In the genomic region with DNA sequence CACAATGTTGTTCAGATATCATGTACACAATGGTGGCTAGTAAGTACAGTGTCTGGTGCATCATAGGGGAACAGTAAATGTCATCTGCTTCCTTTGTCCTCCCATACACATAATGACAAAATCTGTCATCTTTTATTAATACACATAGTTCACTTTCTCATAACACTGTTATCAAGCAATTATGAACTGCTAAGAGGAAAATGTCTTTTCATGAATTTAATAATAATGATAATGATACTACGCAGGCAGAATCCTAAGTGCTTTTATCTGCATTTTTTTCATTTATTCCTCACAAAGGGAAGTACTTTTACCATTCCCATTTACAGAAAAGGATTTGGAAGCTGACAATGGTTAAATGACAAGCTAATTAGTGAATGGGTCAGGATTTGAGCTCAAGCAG, we compare ENCODE assay signal across 29 cellular contexts.
"Had no signal": no experiment of that assay in that cellular context is flagged by ENCODE, and none has a peak within 500 bp of the region (broad histone marks: within the 10 kb centered on the region; RNA-seq: fewer than 3 reads in every experiment).

No MANE protein-coding gene starts in this region.

- H3K4me2 ChIP-seq: hepatocyte had no signal

- H3K9me3 Mint-ChIP-seq: natural killer cell treated with Interleukin-12 subunit alpha and Interleukin-12 subunit beta and Interleukin-15 and Interleukin-18, amount 100 ng/mL, for 72 hours; neural crest cell had no signal

- H3K4me3 Mint-ChIP-seq: memory B cell; mesothelial cell of epicardium; naive B cell; natural killer cell treated with Interleukin-12 subunit alpha and Interleukin-12 subunit beta and Interleukin-15 and Interleukin-18, amount 100 ng/mL, for 72 hours; neural crest cell; stimulated activated naive B cell treated with anti-CD40 and anti-IgM and Interleukin-4, amounts not matched to agents 10 μg/mL and 1 μg/mL and 100 μg/mL, for 72 hours; stimulated activated naive CD8-positive, alpha-beta T cell treated with anti-CD3 and anti-CD28 coated beads, Interleukin-15, Interleukin-2, amounts not matched to agents 100 ng/mL and 50 ng/mL, for 24 hours had no signal

- H3K36me3 ChIP-seq: esophagus muscularis mucosa, gastroesophageal sphincter, heart left ventricle, neutrophil, pancreas, right lobe of liver, thoracic aorta, tibial nerve, upper lobe of left lung, vagina had no signal

- H3K36me3 Mint-ChIP-seq: memory B cell; natural killer cell treated with Interleukin-12 subunit alpha and Interleukin-12 subunit beta and Interleukin-15 and Interleukin-18, amount 100 ng/mL, for 72 hours; stimulated activated naive B cell treated with anti-CD40 and anti-IgM and Interleukin-4, amounts not matched to agents 10 μg/mL and 1 μg/mL and 100 μg/mL, for 72 hours had no signal

- ATAC-seq: foreskin keratinocyte; heart left ventricle; left lobe of liver; mucosa of descending colon; natural killer cell treated with Interleukin-12 subunit alpha and Interleukin-12 subunit beta and Interleukin-15 and Interleukin-18, amount 100 ng/mL, for 72 hours; pancreas; right lobe of liver; stimulated activated naive B cell treated with anti-CD40 and anti-IgM and Interleukin-4, amounts not matched to agents 10 μg/mL and 1 μg/mL and 100 μg/mL, for 72 hours had no signal

- H3K4me1 ChIP-seq: foreskin keratinocyte, pancreas, right lobe of liver, tibial nerve had no signal

- H3K79me2 ChIP-seq: hepatocyte had no signal

- H3K27me3 Mint-ChIP-seq: memory B cell, progenitor cell of endocrine pancreas had no signal

- H3K27ac Mint-ChIP-seq: memory B cell; mesothelial cell of epicardium; naive B cell; natural killer cell treated with Interleukin-12 subunit alpha and Interleukin-12 subunit beta and Interleukin-15 and Interleukin-18, amount 100 ng/mL, for 72 hours; progenitor cell of endocrine pancreas; stimulated activated naive B cell treated with anti-CD40 and anti-IgM and Interleukin-4, amounts not matched to agents 10 μg/mL and 1 μg/mL and 100 μg/mL, for 72 hours; stimulated activated naive CD8-positive, alpha-beta T cell treated with anti-CD3 and anti-CD28 coated beads, Interleukin-15, Interleukin-2, amounts not matched to agents 100 ng/mL and 50 ng/mL, for 24 hours had no signal

- H3K27me3 ChIP-seq: esophagus muscularis mucosa, foreskin keratinocyte, gastroesophageal sphincter, heart left ventricle, hepatocyte, pancreas, right lobe of liver, tibial nerve, upper lobe of left lung, vagina had no signal

- H3K27ac ChIP-seq: foreskin keratinocyte, hepatocyte, neutrophil, pancreas, right lobe of liver, upper lobe of left lung, vagina had no signal

- H2AFZ ChIP-seq: hepatocyte had no signal

- H3K4me3 ChIP-seq: esophagus muscularis mucosa, gastroesophageal sphincter, heart left ventricle, hepatocyte, lung, mucosa of descending colon, pancreas, right lobe of liver, thoracic aorta, tibial nerve, upper lobe of left lung, vagina had no signal

- H3K9me3 ChIP-seq: esophagus muscularis mucosa, gastroesophageal sphincter, heart left ventricle, mucosa of descending colon, neutrophil, pancreas, right lobe of liver, thoracic aorta, tibial nerve, upper lobe of left lung, vagina had no signal

- H3K4me1 Mint-ChIP-seq: memory B cell had no signal

- DNase-seq: dermis blood vessel endothelial cell; effector memory CD4-positive, alpha-beta T cell; foreskin keratinocyte; heart left ventricle; kidney; mucosa of descending colon; naive B cell; pancreas; right lobe of liver; small intestine; stimulated activated CD4-positive, alpha-beta T cell treated with anti-CD3 and anti-CD28 coated beads, Interleukin-15, amount 100 ng/mL, for 24 hours; stimulated activated CD4-positive, alpha-beta T cell treated with anti-CD3 and anti-CD28 coated beads, Interleukin-2, amount 100 ng/mL, for 48 hours; stimulated activated naive B cell treated with anti-CD40 and anti-IgM and Interleukin-4, amounts not matched to agents 10 μg/mL and 1 μg/mL and 100 μg/mL, for 72 hours; upper lobe of left lung had no signal
